8 cellular contexts compared by ENCODE assay signal in the genomic region with DNA sequence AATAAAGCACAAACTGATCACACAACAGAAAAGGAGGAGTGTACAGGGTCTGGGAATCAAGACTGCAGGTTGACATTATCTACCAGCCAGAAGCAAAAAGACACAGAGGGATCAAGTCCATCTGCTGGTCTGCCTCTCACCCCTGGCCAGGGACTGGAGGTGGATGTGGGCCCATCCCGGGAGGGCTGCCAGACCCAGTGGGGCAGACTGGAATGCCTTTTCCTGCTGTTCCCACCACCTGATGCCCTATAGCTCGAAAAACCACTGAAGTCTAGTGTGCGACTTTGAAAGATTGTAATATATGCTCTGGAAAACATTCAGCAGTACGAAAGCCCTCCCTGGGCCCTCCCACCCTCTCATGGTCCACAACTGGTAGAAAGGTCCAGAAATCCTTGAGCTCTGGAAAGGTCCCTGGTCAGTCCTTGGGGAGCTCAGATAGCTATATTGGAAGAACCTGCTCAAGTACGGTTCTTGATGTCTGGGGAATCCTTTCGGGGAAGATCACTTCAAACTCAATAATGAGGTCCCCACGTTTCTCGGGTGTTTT. TPM values are rescaled to one million over a fixed set of nuclear protein-coding genes. Genes with fewer than 3 reads are reported as not detected.
A peak's percentile ranks its signal among the peaks of the same experiment; 100 is the strongest.
DNase-seq lines count a peak whose midpoint lies in the region; ATAC-seq and TF ChIP-seq lines count a peak whose summit lies in the region.

No MANE protein-coding gene starts in this region.

- no peak for TF ChIP-seq CTCF in breast epithelium (IDR thresholded peaks at IDR 0.05)
- no peak for TF ChIP-seq CTCF in tibial artery (IDR thresholded peaks at IDR 0.05)

- H3K4me3 ChIP-seq in breast epithelium (peak overlapping the region in 2 of 3 donors; percentile 89 to 92), tibial artery (peak overlapping the region in 1 of 2 donors; percentile 90)

- peaks cover 22 to 30% of the 10 kb centered on the region in 2 donors for H3K36me3 Mint-ChIP-seq in activated T-cell treated with anti-CD3 and anti-CD28 coated beads, Interleukin-2, amount 50 U/mL, for 72 hours (ENCODE audit: insufficient read depth in 2 of 2)
- H3K36me3 Mint-ChIP-seq in memory B cell: peaks cover 14% of the 10 kb centered on the region

- H3K4me1 ChIP-seq in breast epithelium: peaks cover 7 to 17% of the 10 kb centered on the region in 2 donors
- H3K4me1 ChIP-seq in tibial artery: peaks cover 0 to 41% (median 30%) of the 10 kb centered on the region in 4 donors

- intact Hi-C loops in breast epithelium (cut with DNase I; ENCODE audit: low total_unique reads) (no loop called here), tibial artery (cut with DNase I; ENCODE audit: low total_unique reads) (no loop called here), sciatic nerve (cut with DNase I) (no loop called here)

- H3K27me3 ChIP-seq in breast epithelium: no peaks in the 10 kb centered on the region
- no peaks in the 10 kb centered on the region for H3K27me3 ChIP-seq in tibial artery

- no peak for DNase-seq in activated T-cell treated with anti-CD3 and anti-CD28 coated beads, Interleukin-2, amount 50 U/mL, for 72 hours
- DNase-seq in activated T-cell treated with anti-CD3 and anti-CD28 coated beads for 4 hours (no peak), breast epithelium (ENCODE audit: low spot score in 2 of 2) (no peak), memory B cell (ENCODE audit: low spot score in 2 of 2) (no peak), tibial artery (no peak), COR-L47 (lab: John Stamatoyannopoulos, UW) (no peak), sciatic nerve (ENCODE audit: low spot score) (no peak), HT-29 (ENCODE audit: low spot score) (no peak)

- ATAC-seq in activated T-cell treated with anti-CD3 and anti-CD28 coated beads, Interleukin-2, amount 50 U/mL, for 72 hours (replicated peaks in 1 of 2): no peak
- ATAC-seq in memory B cell (ENCODE audit: low read depth): no peak
- ATAC-seq in sciatic nerve: no peak

- H3K27ac ChIP-seq in breast epithelium (peak overlapping the region; percentile 99 to 100), tibial artery (peak overlapping the region; percentile 98 to 99)

- peaks cover 66% of the 10 kb centered on the region for H3K4me1 Mint-ChIP-seq in activated T-cell treated with anti-CD3 and anti-CD28 coated beads, Interleukin-2, amount 50 U/mL, for 72 hours (ENCODE audit: low read depth)
- peaks cover 28% of the 10 kb centered on the region for H3K4me1 Mint-ChIP-seq in memory B cell

- no peak for TF ChIP-seq POLR2A in breast epithelium (IDR thresholded peaks at IDR 0.05)

- peak overlapping the region; percentile 88 to 89 for H3K4me3 Mint-ChIP-seq in activated T-cell treated with anti-CD3 and anti-CD28 coated beads, Interleukin-2, amount 50 U/mL, for 72 hours
- H3K4me3 Mint-ChIP-seq in memory B cell: peak overlapping the region; percentile 86

- H3K36me3 ChIP-seq in breast epithelium (peaks cover 5% of the 10 kb centered on the region), tibial artery (peaks cover 25 to 43% (median 38%) of the 10 kb centered on the region in 3 donors)

- peak overlapping the region; percentile 99 for H3K27ac Mint-ChIP-seq in activated T-cell treated with anti-CD3 and anti-CD28 coated beads, Interleukin-2, amount 50 U/mL, for 72 hours
- H3K27ac Mint-ChIP-seq in memory B cell: peak overlapping the region; percentile 6

- H3K9me3 ChIP-seq in breast epithelium (no peaks in the 10 kb centered on the region), tibial artery (no peaks in the 10 kb centered on the region)

- no peaks in the 10 kb centered on the region for H3K9me3 Mint-ChIP-seq in activated T-cell treated with anti-CD3 and anti-CD28 coated beads, Interleukin-2, amount 50 U/mL, for 72 hours
- H3K9me3 Mint-ChIP-seq in memory B cell: no peaks in the 10 kb centered on the region

- no peaks in the 10 kb centered on the region for H3K27me3 Mint-ChIP-seq in activated T-cell treated with anti-CD3 and anti-CD28 coated beads, Interleukin-2, amount 50 U/mL, for 72 hours (ENCODE audit: low read depth)
- no peaks in the 10 kb centered on the region for H3K27me3 Mint-ChIP-seq in memory B cell

RNA-seq across cellular contexts. Expression of a gene that starts 2.6 kb away (rescaled TPM):
- 10 to 100 TPM; 62.5 to 64.1 TPM for total RNA-seq in activated T-cell treated with anti-CD3 and anti-CD28 coated beads, Interleukin-2, amount 50 U/mL, for 72 hours
- total RNA-seq in breast epithelium (100 to 1,000 TPM in 2 of 3 donors, 10 to 100 TPM in 1; 59.0 to 166 (median 102) TPM), sciatic nerve (86.0 TPM)
- 77.7 and 79.9 TPM in 2 replicates for total RNA-seq in HT-29 (2014; rRNA removed; shearing (Covaris generic))

RNA-seq across cellular contexts. Expression of a gene that starts 13.8 kb away (rescaled TPM):
- total RNA-seq in activated T-cell treated with anti-CD3 and anti-CD28 coated beads, Interleukin-2, amount 50 U/mL, for 72 hours: 100 to 1,000 TPM; 105 to 106 TPM
- total RNA-seq in breast epithelium (10 to 100 TPM; 36.1 to 66.9 (median 43.4) TPM), sciatic nerve (101 TPM)
- total RNA-seq in HT-29 (2014; rRNA removed; shearing (Covaris generic)): 117 and 146 TPM in 2 replicates

RNA-seq across cellular contexts. Expression of a gene that starts 19.6 kb away (rescaled TPM):
- total RNA-seq in activated T-cell treated with anti-CD3 and anti-CD28 coated beads, Interleukin-2, amount 50 U/mL, for 72 hours: 10 to 100 TPM; 24.1 to 28.6 TPM
- 10 to 100 TPM; 48.8 to 79.0 (median 72.0) TPM for total RNA-seq in breast epithelium
- 50.2 TPM for total RNA-seq in sciatic nerve
- total RNA-seq in HT-29 (2014; rRNA removed; shearing (Covaris generic)): 296 and 305 TPM in 2 replicates

RNA-seq across cellular contexts. Expression of a gene that starts 40.4 kb away (rescaled TPM):
- total RNA-seq in activated T-cell treated with anti-CD3 and anti-CD28 coated beads, Interleukin-2, amount 50 U/mL, for 72 hours: under 1 TPM; 0.38 to 0.39 TPM
- total RNA-seq in breast epithelium (1 to 10 TPM in 1 of 3 donors, under 1 TPM in 1, not detected in 1; 0.48 to 1.3 TPM), sciatic nerve (2.4 TPM)
- 0.31 TPM in 1 of 2 replicates, not detected in the other for total RNA-seq in HT-29 (2014; rRNA removed; shearing (Covaris generic))

RNA-seq across cellular contexts. Expression of a gene that starts 56.3 kb away (rescaled TPM):
- 10 to 100 TPM; 78.5 to 87.0 TPM for total RNA-seq in activated T-cell treated with anti-CD3 and anti-CD28 coated beads, Interleukin-2, amount 50 U/mL, for 72 hours
- total RNA-seq in breast epithelium (100 to 1,000 TPM; 283 to 388 (median 299) TPM), sciatic nerve (130 TPM)
- 482 and 492 TPM in 2 replicates for total RNA-seq in HT-29 (2014; rRNA removed; shearing (Covaris generic))
